In the genomic region with DNA sequence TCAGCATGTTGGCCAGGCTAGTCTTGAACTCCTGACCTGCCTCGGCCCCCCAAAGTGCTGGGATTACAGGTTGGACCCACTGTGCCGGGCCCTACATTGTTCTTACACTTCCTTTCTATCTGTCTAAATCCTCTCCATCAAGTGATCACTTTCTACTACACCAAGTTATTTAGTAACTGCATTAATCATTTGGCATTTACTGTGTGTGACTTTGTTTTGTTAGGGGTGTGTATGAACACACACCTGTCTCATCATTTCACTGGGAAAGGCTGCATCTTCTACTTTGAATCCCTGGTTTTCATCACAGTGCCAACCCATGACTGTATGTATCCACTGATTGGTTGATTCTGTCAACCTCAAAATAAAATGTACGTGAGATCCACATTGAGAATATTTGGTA, we compare ENCODE assay signal across 8 cellular contexts.
"Had no signal": no experiment of that assay in that cellular context is flagged by ENCODE, and none has a peak within 500 bp of the region (broad histone marks: within the 10 kb centered on the region; RNA-seq: fewer than 3 reads in every experiment).

No MANE protein-coding gene starts in this region.

- H3K27ac Mint-ChIP-seq: GM23338, H9, HFFc6 had no signal

- H3K4me3 Mint-ChIP-seq: GM23338, H9, HFFc6 had no signal

- H3K4me1 ChIP-seq: HAP-1 had no signal

- H3K9me3 ChIP-seq: HAP-1 had no signal

- DNase-seq: GM23248, GOT3, H7, H9, HCEC 1CT, HFFc6 had no signal

- H3K4me3 ChIP-seq: GM23248, GM23338, HAP-1 had no signal

- H3K4me1 Mint-ChIP-seq: GM23338, H9 had no signal

- H3K36me3 ChIP-seq: HAP-1 had no signal
